In the genomic region with DNA sequence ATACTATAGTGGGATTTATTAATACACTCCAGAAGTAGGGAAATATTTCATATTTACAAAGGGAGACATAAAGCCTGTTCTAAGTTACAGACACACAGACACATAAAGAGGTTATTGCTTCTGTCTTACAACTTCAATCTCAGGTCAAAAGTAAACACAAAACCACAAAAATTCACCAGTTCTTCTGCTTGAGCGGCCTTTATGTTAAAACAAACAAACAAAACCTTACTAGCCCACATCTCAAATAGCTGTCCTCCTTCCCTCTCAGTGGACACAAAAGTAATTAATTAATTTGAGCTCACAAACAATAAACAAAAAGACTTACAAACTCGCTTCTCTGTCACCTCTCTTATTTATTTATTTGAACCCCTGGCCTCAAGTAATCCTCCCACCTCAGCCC, we compare ENCODE assay signal across 17 cellular contexts. TPM values are rescaled to one million over a fixed set of nuclear protein-coding genes. Genes with fewer than 3 reads are reported as not detected.
DNase-seq lines count a peak whose midpoint lies in the region; ATAC-seq and TF ChIP-seq lines count a peak whose summit lies in the region.
"Had no signal": no experiment of that assay in that cellular context is flagged by ENCODE, and none has a peak within 500 bp of the region (broad histone marks: within the 10 kb centered on the region; RNA-seq: fewer than 3 reads in every experiment).

No MANE protein-coding gene starts in this region.

- peaks cover 35 to 55% (median 39%) of the 10 kb centered on the region in 4 donors for H3K4me1 Mint-ChIP-seq in CD4-positive, alpha-beta memory T cell
- peaks cover 48% of the 10 kb centered on the region for H3K4me1 Mint-ChIP-seq in activated T-helper 1 cell treated with anti-CD3 and anti-CD28 coated beads, Interleukin-12 subunit alpha, Interleukin-12 subunit beta, Interleukin-2, Interleukin-4 antibody, amounts not matched to agents 30 ng/mL and 10 ng/mL and 1 ng/mL, durations not matched to agents 14 hours and 24 hours and 36 hours (ENCODE audit: low read depth)

- POLR2A ChIA-PET in CD4-positive, alpha-beta memory T cell (lab: Charles Lee; ENCODE audit: partially characterized antibody), result interaction anchor here (2.2 to 4.9 kb wide), 6 partner anchors 16 to 124 kb away, joined by 9 to 48 read pairs (median 26); partner anchors contain the start of genes ANKAR, ORMDL1, OSGEPL1 and PMS1

- H3K27me3 ChIP-seq in CD4-positive, alpha-beta memory T cell (ENCODE audit: insufficient read depth, low read length), result no peaks in the 10 kb centered on the region
- no peaks in the 10 kb centered on the region for H3K27me3 ChIP-seq in tibial artery
- H3K27me3 ChIP-seq: ovary, tibial nerve had no signal

- WGBS in mesodermal cell (ENCODE audit: insufficient coverage in 2 of 2), 2 experiments, result 95 to 100% methylated on average over 1 to 2 of the region's 2 CpGs

- H3K9me3 Mint-ChIP-seq in CD4-positive, alpha-beta memory T cell, result no peaks in the 10 kb centered on the region
- no peaks in the 10 kb centered on the region for H3K9me3 Mint-ChIP-seq in activated T-helper 1 cell treated with anti-CD3 and anti-CD28 coated beads, Interleukin-12 subunit alpha, Interleukin-12 subunit beta, Interleukin-2, Interleukin-4 antibody, amounts not matched to agents 30 ng/mL and 10 ng/mL and 1 ng/mL, durations not matched to agents 14 hours and 24 hours and 36 hours
- H3K9me3 Mint-ChIP-seq: stimulated activated naive B cell treated with anti-CD40 and anti-IgM and Interleukin-4, amounts not matched to agents 10 μg/mL and 1 μg/mL and 100 μg/mL, for 72 hours had no signal

- intact Hi-C loops in CD4-positive, alpha-beta memory T cell (cut with micrococcal nuclease), result loop anchor here (5.0 to 10.0 kb wide), 2 partner anchors 663 to 1355 kb away; partner anchors contain the start of gene STAT1
- intact Hi-C loops in activated T-helper 1 cell treated with anti-CD3 and anti-CD28 coated beads, Interleukin-12 subunit alpha, Interleukin-12 subunit beta, Interleukin-2, Interleukin-4 antibody, amounts not matched to agents 30 ng/mL and 10 ng/mL and 1 ng/mL, durations not matched to agents 14 hours and 24 hours and 36 hours (cut with micrococcal nuclease), result loop anchor here (2.0 to 10.0 kb wide), 4 partner anchors 713 to 1355 kb away; partner anchors contain the start of genes GLS, NEMP2 and STAT1
- intact Hi-C loops in tibial artery (cut with DNase I; ENCODE audit: low total_unique reads), result loop anchor here (5.0 to 10.0 kb wide), 2 partner anchors 38 to 125 kb away; partner anchors contain the start of genes ORMDL1 and PMS1

- in situ Hi-C loops in Caki2 (cut with HindIII; ENCODE audit: low pct_unique_long_range_greater_than_20kb, low sequenced_read_pairs), result no loop called here

- no peak for TF ChIP-seq CTCF in tibial artery (IDR thresholded peaks at IDR 0.05)

- no peak for DNase-seq in CD4-positive, alpha-beta memory T cell
- DNase-seq in Caki2 (ENCODE audit: low read depth), result peak; percentile 24
- DNase-seq in activated T-helper 1 cell treated with anti-CD3 and anti-CD28 coated beads, Interleukin-12 subunit alpha, Interleukin-12 subunit beta, Interleukin-2, Interleukin-4 antibody, amounts not matched to agents 30 ng/mL and 10 ng/mL and 1 ng/mL, durations not matched to agents 14 hours and 24 hours and 36 hours (ENCODE audit: low spot score), result no peak
- no peak for DNase-seq in A172 (ENCODE audit: low spot score)
- no peak for DNase-seq in tibial artery
- DNase-seq: activated gamma-delta T cell; H7; head of caudate nucleus; left ventricle myocardium superior; NCI-H1694; ovary; SIG-M5; stimulated activated naive B cell treated with anti-CD40 and anti-IgM and Interleukin-4, amounts not matched to agents 10 μg/mL and 1 μg/mL and 100 μg/mL, for 72 hours had no signal

- H3K4me3 Mint-ChIP-seq in CD4-positive, alpha-beta memory T cell, result peak overlapping the region in 1 of 8 donors; percentile 34
- H3K4me3 Mint-ChIP-seq in activated T-helper 1 cell treated with anti-CD3 and anti-CD28 coated beads, Interleukin-12 subunit alpha, Interleukin-12 subunit beta, Interleukin-2, Interleukin-4 antibody, amounts not matched to agents 30 ng/mL and 10 ng/mL and 1 ng/mL, durations not matched to agents 14 hours and 24 hours and 36 hours, result no peak overlapping the region
- H3K4me3 Mint-ChIP-seq: stimulated activated naive B cell treated with anti-CD40 and anti-IgM and Interleukin-4, amounts not matched to agents 10 μg/mL and 1 μg/mL and 100 μg/mL, for 72 hours had no signal

- no peak overlapping the region for H3K4me3 ChIP-seq in CD4-positive, alpha-beta memory T cell (ENCODE audit: low read length in 2 of 2)
- H3K4me3 ChIP-seq in mesodermal cell (ENCODE audit: extremely low read depth, insufficient read depth, low read length, poor library complexity, severe bottlenecking), result no peak overlapping the region
- no peak overlapping the region for H3K4me3 ChIP-seq in tibial artery
- H3K4me3 ChIP-seq: ovary, tibial nerve had no signal

- H3K27ac ChIP-seq in CD4-positive, alpha-beta memory T cell (ENCODE audit: low read depth, low read length), result no peak overlapping the region
- H3K27ac ChIP-seq in mesodermal cell (ENCODE audit: low read depth, low read length, severe bottlenecking), result peak overlapping the region; percentile 92
- H3K27ac ChIP-seq in tibial artery, result no peak overlapping the region
- H3K27ac ChIP-seq: ovary, tibial nerve had no signal

- H3K27ac Mint-ChIP-seq in CD4-positive, alpha-beta memory T cell, result peak overlapping the region in 6 of 7 donors; percentile 29 to 96 (median 90)
- H3K27ac Mint-ChIP-seq in activated T-helper 1 cell treated with anti-CD3 and anti-CD28 coated beads, Interleukin-12 subunit alpha, Interleukin-12 subunit beta, Interleukin-2, Interleukin-4 antibody, amounts not matched to agents 30 ng/mL and 10 ng/mL and 1 ng/mL, durations not matched to agents 14 hours and 24 hours and 36 hours, result peak overlapping the region; percentile 46
- H3K27ac Mint-ChIP-seq: stimulated activated naive B cell treated with anti-CD40 and anti-IgM and Interleukin-4, amounts not matched to agents 10 μg/mL and 1 μg/mL and 100 μg/mL, for 72 hours had no signal

- peaks cover 61% of the 10 kb centered on the region for H3K4me1 ChIP-seq in CD4-positive, alpha-beta memory T cell (ENCODE audit: insufficient read depth, low read length)
- H3K4me1 ChIP-seq in mesodermal cell (ENCODE audit: control insufficient read depth, insufficient read depth, low read length, poor library complexity, severe bottlenecking), result peaks cover 22% of the 10 kb centered on the region
- H3K4me1 ChIP-seq in tibial artery, result peaks cover 0 to 41% (median 19%) of the 10 kb centered on the region in 4 donors

- CTCF ChIA-PET in CD4-positive, alpha-beta memory T cell (lab: Charles Lee; ENCODE audit: partially characterized antibody), result interaction anchor here (0.9 to 11.3 kb wide), 16 partner anchors 9 to 714 kb away, joined by 3 to 171 read pairs (median 4); partner anchors contain the start of genes ANKAR, OSGEPL1 and SLC40A1

- H3K9me3 ChIP-seq in CD4-positive, alpha-beta memory T cell (ENCODE audit: control insufficient read depth in 1 of 2, low read length in 2 of 2), result no peaks in the 10 kb centered on the region
- H3K9me3 ChIP-seq in mesodermal cell (ENCODE audit: control insufficient read depth, low read length), result no peaks in the 10 kb centered on the region
- H3K9me3 ChIP-seq in tibial artery, result no peaks in the 10 kb centered on the region
- H3K9me3 ChIP-seq: ovary, tibial nerve had no signal

- ATAC-seq in HG03457 (IDR thresholded peaks at IDR 0.05; ENCODE audit: unreplicated experiment), result no peak
- ATAC-seq: left ventricle myocardium superior; sciatic nerve; stimulated activated naive B cell treated with anti-CD40 and anti-IgM and Interleukin-4, amounts not matched to agents 10 μg/mL and 1 μg/mL and 100 μg/mL, for 72 hours had no signal

- H3K27me3 Mint-ChIP-seq in CD4-positive, alpha-beta memory T cell, result no peaks in the 10 kb centered on the region
- no peaks in the 10 kb centered on the region for H3K27me3 Mint-ChIP-seq in activated T-helper 1 cell treated with anti-CD3 and anti-CD28 coated beads, Interleukin-12 subunit alpha, Interleukin-12 subunit beta, Interleukin-2, Interleukin-4 antibody, amounts not matched to agents 30 ng/mL and 10 ng/mL and 1 ng/mL, durations not matched to agents 14 hours and 24 hours and 36 hours (ENCODE audit: insufficient read depth)
- H3K27me3 Mint-ChIP-seq: stimulated activated naive B cell treated with anti-CD40 and anti-IgM and Interleukin-4, amounts not matched to agents 10 μg/mL and 1 μg/mL and 100 μg/mL, for 72 hours had no signal

- peaks cover 3 to 8% of the 10 kb centered on the region in 2 donors for H3K36me3 Mint-ChIP-seq in CD4-positive, alpha-beta memory T cell
- peaks cover 9% of the 10 kb centered on the region for H3K36me3 Mint-ChIP-seq in activated T-helper 1 cell treated with anti-CD3 and anti-CD28 coated beads, Interleukin-12 subunit alpha, Interleukin-12 subunit beta, Interleukin-2, Interleukin-4 antibody, amounts not matched to agents 30 ng/mL and 10 ng/mL and 1 ng/mL, durations not matched to agents 14 hours and 24 hours and 36 hours (ENCODE audit: low read depth)
- H3K36me3 Mint-ChIP-seq: stimulated activated naive B cell treated with anti-CD40 and anti-IgM and Interleukin-4, amounts not matched to agents 10 μg/mL and 1 μg/mL and 100 μg/mL, for 72 hours had no signal

- H3K36me3 ChIP-seq in CD4-positive, alpha-beta memory T cell (ENCODE audit: insufficient read depth, low read length), result no peaks in the 10 kb centered on the region
- H3K36me3 ChIP-seq in mesodermal cell (ENCODE audit: control insufficient read depth, insufficient read depth, low read length) (peaks cover 4% of the 10 kb centered on the region), tibial artery (no peaks in the 10 kb centered on the region)
- H3K36me3 ChIP-seq: ovary had no signal

RNA-seq across cellular contexts. Expression of gene ASNSD1, which starts 1.5 kb away (rescaled TPM):
- total RNA-seq in CD4-positive, alpha-beta memory T cell, result 10 to 100 TPM; 46.9 to 47.0 TPM
- polyA plus RNA-seq in CD4-positive, alpha-beta memory T cell, result 10 to 100 TPM; 62.2 to 68.7 TPM
- total RNA-seq in Caki2 (2014; rRNA removed; shearing (Covaris generic); ENCODE audit: low replicate concordance), result 33.2 and 39.5 TPM in 2 replicates
- 58.4 and 61.2 TPM in 2 replicates for total RNA-seq in activated T-helper 1 cell treated with anti-CD3 and anti-CD28 coated beads, Interleukin-12 subunit alpha, Interleukin-12 subunit beta, Interleukin-2, Interleukin-4 antibody, amounts not matched to agents 30 ng/mL and 10 ng/mL and 1 ng/mL, durations not matched to agents 14 hours and 24 hours and 36 hours
- 41.4 TPM for polyA plus RNA-seq in mesodermal cell (2013, experiment 1 of 2)
- polyA plus RNA-seq in mesodermal cell (2013, experiment 2 of 2), result 45.8 TPM
- 113 and 114 TPM in 2 replicates for total RNA-seq in A172 (2014; rRNA removed; shearing (Covaris generic))

RNA-seq across cellular contexts. Expression of gene ANKAR, which starts 14.7 kb away (rescaled TPM):
- 10 to 100 TPM; 18.4 to 20.2 TPM for total RNA-seq in CD4-positive, alpha-beta memory T cell
- polyA plus RNA-seq in CD4-positive, alpha-beta memory T cell, result 1 to 10 TPM; 2.8 to 7.0 TPM
- 2.7 and 4.1 TPM in 2 replicates for total RNA-seq in Caki2 (2014; rRNA removed; shearing (Covaris generic); ENCODE audit: low replicate concordance)
- 4.2 and 5.8 TPM in 2 replicates for total RNA-seq in activated T-helper 1 cell treated with anti-CD3 and anti-CD28 coated beads, Interleukin-12 subunit alpha, Interleukin-12 subunit beta, Interleukin-2, Interleukin-4 antibody, amounts not matched to agents 30 ng/mL and 10 ng/mL and 1 ng/mL, durations not matched to agents 14 hours and 24 hours and 36 hours
- 1.6 TPM for polyA plus RNA-seq in mesodermal cell (2013, experiment 1 of 2)
- polyA plus RNA-seq in mesodermal cell (2013, experiment 2 of 2), result 4.0 TPM
- 4.7 and 14.5 TPM in 2 replicates for total RNA-seq in A172 (2014; rRNA removed; shearing (Covaris generic))
